In the genomic region with DNA sequence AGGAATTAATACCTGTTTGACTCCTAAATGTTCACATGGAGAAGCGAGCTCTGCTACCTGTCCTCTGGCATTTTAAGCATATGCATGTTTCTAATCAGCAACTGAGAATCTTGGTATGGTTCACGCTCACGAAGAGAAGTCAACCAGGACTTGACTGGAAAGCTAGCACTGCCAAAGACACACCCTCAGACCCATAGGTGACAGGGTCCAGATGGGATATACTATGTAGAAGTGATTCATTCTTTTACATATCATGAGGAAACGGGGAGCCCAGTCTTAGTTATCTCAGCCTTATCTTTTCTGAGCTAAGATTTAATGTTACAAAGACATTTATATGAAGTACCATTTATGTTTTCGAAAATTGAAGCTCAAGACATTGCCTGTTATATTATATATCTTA, we compare ENCODE assay signal across 9 cellular contexts.
"Had no signal": no experiment of that assay in that cellular context is flagged by ENCODE, and none has a peak within 500 bp of the region (broad histone marks: within the 10 kb centered on the region; RNA-seq: fewer than 3 reads in every experiment).

No MANE protein-coding gene starts in this region.

- DNase-seq: GM23248, GOT3, H7, H9, HCEC 1CT, HFFc6 had no signal

- H3K4me3 Mint-ChIP-seq: GM23338, H9, HFFc6 had no signal

- ATAC-seq: GM23338, HCT116 had no signal

- H3K36me3 ChIP-seq: HAP-1 had no signal

- H3K9me3 ChIP-seq: HAP-1 had no signal

- H3K9me3 Mint-ChIP-seq: GM23338, H9, HFFc6 had no signal

- H3K4me1 ChIP-seq: HAP-1 had no signal

- H3K4me3 ChIP-seq: GM23248, GM23338, HAP-1 had no signal

- H3K4me1 Mint-ChIP-seq: GM23338, H9 had no signal

- H3K27ac Mint-ChIP-seq: GM23338, H9, HFFc6 had no signal
